ENCODE assay signal across 1 cellular context in the genomic region with DNA sequence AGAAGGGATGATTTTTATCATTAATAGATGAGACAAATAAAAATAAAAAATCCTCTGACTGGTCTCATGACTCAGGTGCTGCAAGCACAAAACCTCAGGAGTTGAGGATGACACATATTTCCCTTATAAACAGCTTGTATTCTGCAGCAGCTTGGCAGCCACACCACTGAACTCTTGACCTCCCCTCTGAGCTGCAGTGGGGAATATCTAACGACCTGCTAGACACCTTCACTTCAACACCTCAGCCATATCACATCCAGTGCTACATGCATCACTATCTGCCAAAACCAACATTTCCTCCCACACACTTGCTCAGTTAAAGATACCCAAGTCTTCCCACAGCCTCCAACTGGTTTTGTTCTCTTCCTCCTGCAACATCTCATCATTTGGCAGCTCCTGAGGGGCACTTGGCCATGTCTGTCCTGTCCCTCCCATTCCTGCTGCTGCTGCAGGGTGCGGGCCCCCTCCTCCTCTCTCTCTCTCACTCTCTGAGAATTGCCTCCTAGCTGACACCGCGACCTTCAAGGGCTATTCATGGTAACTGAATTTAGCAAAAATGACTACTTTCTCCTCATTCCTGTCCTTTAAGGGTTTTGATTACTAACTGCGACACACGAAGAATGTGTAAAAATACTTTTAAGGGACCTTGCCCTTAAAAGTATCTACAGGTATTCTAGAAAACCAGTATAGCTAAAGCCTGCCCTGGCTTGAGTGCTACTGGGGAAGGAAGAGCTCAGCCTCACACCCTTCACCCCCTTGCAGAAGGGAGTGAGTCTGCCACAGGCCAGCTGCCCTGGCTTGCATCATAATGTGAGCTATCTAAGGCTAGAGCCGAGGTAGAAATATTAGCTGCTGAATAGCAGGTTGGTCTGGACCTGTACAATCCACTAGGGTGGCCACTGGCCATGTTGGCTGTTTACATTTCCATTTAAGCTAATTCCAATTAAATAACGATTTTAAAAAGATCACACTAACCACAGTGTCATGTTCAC.
TF ChIP-seq lines count a peak whose summit lies in the region.

No MANE protein-coding gene starts in this region.

TF ChIP-seq in GM12878, 131 proteins besides CTCF, POLR2A, EP300 and RAD21 (continued from another document):
- TF ChIP-seq BCL11A (IDR thresholded peaks at IDR 0.05; ENCODE audit: low read depth, low read length) (peak; percentile 37), NR2C2 (IDR thresholded peaks at IDR 0.05; ENCODE audit: borderline replicate concordance, control insufficient read depth, insufficient read length, low read depth) (no peak), ATF2 (IDR thresholded peaks at IDR 0.05; ENCODE audit: low read length) (peak; percentile 89), TBL1XR1 (IDR thresholded peaks at IDR 0.05; ENCODE audit: low read depth, low read length) (peak; percentile 65; the same call in 1 of the 2 replicates), RAD51 (IDR thresholded peaks at IDR 0.05) (peak; percentile 16; the same call in 1 of the 2 replicates), SUPT20H (IDR thresholded peaks at IDR 0.05; ENCODE audit: borderline replicate concordance, control insufficient read depth, low read depth, low read length) (no peak), MEF2B (IDR thresholded peaks at IDR 0.05; ENCODE audit: partially characterized antibody, poor library complexity, severe bottlenecking) (peak; percentile 82), KDM1A (IDR thresholded peaks at IDR 0.05; ENCODE audit: borderline replicate concordance) (no peak), SPI1 (IDR thresholded peaks at IDR 0.05; ENCODE audit: borderline replicate concordance, insufficient read depth, low read depth, low read length) (no peak), IKZF2 (IDR thresholded peaks at IDR 0.05) (peak; percentile 84 to 90; a peak in 3 of 4 replicates), SMAD5 (IDR thresholded peaks at IDR 0.05; ENCODE audit: low read depth) (peak; percentile 79; the same call in 1 of the 2 replicates), ZNF274 (IDR thresholded peaks at IDR 0.05; ENCODE audit: insufficient read depth, insufficient read length) (no peak), EGR1 (IDR thresholded peaks at IDR 0.05; ENCODE audit: borderline replicate concordance in 1 of 2, low read depth in 2 of 2, low read length in 2 of 2) (peak in 1 of 2 experiments; percentile 72; a peak in 1 of 3 replicates), PAX5 (IDR thresholded peaks at IDR 0.05; ENCODE audit: borderline replicate concordance, low read depth, low read length) (0 out of 2 replicates have a peak, but pooled peaks have one; percentile 7), JUNB (IDR thresholded peaks at IDR 0.05) (peak; percentile 68), SRF (IDR thresholded peaks at IDR 0.05; ENCODE audit: low read depth in 2 of 2, low read length in 2 of 2) (0 out of 4 replicates have a peak, but pooled peaks of 1 of the 2 experiments have one; percentile 23), CREM (IDR thresholded peaks at IDR 0.05; ENCODE audit: low read depth) (peak; percentile 32), MYB (IDR thresholded peaks at IDR 0.05; ENCODE audit: borderline replicate concordance, low read depth, low read length) (0 out of 2 replicates have a peak, but pooled peaks have one; percentile 44)
